Comparison of ENCODE assay signal across 12 cellular contexts in genomic region chr3:156859578-156859977, GRCh38. TPM values are rescaled to one million over a fixed set of nuclear protein-coding genes. Genes with fewer than 3 reads are reported as not detected.
A peak's percentile ranks its signal among the peaks of the same experiment; 100 is the strongest.
DNase-seq lines count a peak whose midpoint lies in the region; ATAC-seq and TF ChIP-seq lines count a peak whose summit lies in the region.
"Had no signal": no experiment of that assay in that cellular context is flagged by ENCODE, and none has a peak within 500 bp of the region (broad histone marks: within the 10 kb centered on the region; RNA-seq: fewer than 3 reads in every experiment).

No MANE protein-coding gene starts in this region.

- no peaks in the 10 kb centered on the region for H3K36me3 ChIP-seq in ascending aorta
- no peaks in the 10 kb centered on the region for H3K36me3 ChIP-seq in effector memory CD4-positive, alpha-beta T cell (ENCODE audit: control insufficient read depth, insufficient read depth, low read length)
- H3K36me3 ChIP-seq: BLaER1 treated with 17β-estradiol and CSF1 and Interleukin-3, amounts not matched to agents 10 nM and 100 nM had no signal

- ATAC-seq in GM18502 (IDR thresholded peaks at IDR 0.05; ENCODE audit: poor library complexity, unreplicated experiment) (peak; percentile 98), GM19463 (IDR thresholded peaks at IDR 0.05; ENCODE audit: unreplicated experiment) (peak; percentile 98), HG02885 (IDR thresholded peaks at IDR 0.05; ENCODE audit: poor library complexity, unreplicated experiment) (peak; percentile 99), HG03575 (IDR thresholded peaks at IDR 0.05; ENCODE audit: extremely low read depth, insufficient number of reproducible peaks, low FRiP score, unreplicated experiment) (peak; percentile 87), esophagus mucosa (no peak)

- H3K4me3 ChIP-seq in ascending aorta = no peak overlapping the region
- no peak overlapping the region for H3K4me3 ChIP-seq in effector memory CD4-positive, alpha-beta T cell (ENCODE audit: insufficient read depth, low read depth, low read length, poor library complexity, severe bottlenecking)
- H3K4me3 ChIP-seq: BLaER1 treated with 17β-estradiol and CSF1 and Interleukin-3, amounts not matched to agents 10 nM and 100 nM had no signal

- no peaks in the 10 kb centered on the region for H3K9me3 ChIP-seq in ascending aorta
- H3K9me3 ChIP-seq in effector memory CD4-positive, alpha-beta T cell (ENCODE audit: control insufficient read depth, low read length) = no peaks in the 10 kb centered on the region
- H3K9me3 ChIP-seq: BLaER1 treated with 17β-estradiol and CSF1 and Interleukin-3, amounts not matched to agents 10 nM and 100 nM had no signal

- DNase-seq in UCSD-AML1 (lab: John Stamatoyannopoulos, UW; ENCODE audit: unreplicated experiment) (no peak), ascending aorta (ENCODE audit: low spot score in 2 of 2) (no peak)
- DNase-seq in effector memory CD4-positive, alpha-beta T cell = no peak
- DNase-seq: activated T-cell treated with anti-CD3 and anti-CD28 coated beads, Interleukin-2, amount 50 U/mL, for 24 hours; islet precursor cell; NCI-H1105 treated with DMSO at 0.1 percent for 48 hours had no signal

- H3K27ac ChIP-seq in ascending aorta = no peak overlapping the region
- H3K27ac ChIP-seq in effector memory CD4-positive, alpha-beta T cell (ENCODE audit: insufficient read depth, low read length, poor library complexity, severe bottlenecking) = no peak overlapping the region
- H3K27ac ChIP-seq: BLaER1 treated with 17β-estradiol and CSF1 and Interleukin-3, amounts not matched to agents 10 nM and 100 nM had no signal

- no peaks in the 10 kb centered on the region for H3K27me3 ChIP-seq in ascending aorta
- H3K27me3 ChIP-seq in effector memory CD4-positive, alpha-beta T cell (replicated peaks; ENCODE audit: control insufficient read depth, insufficient read depth, low read length, poor library complexity, severe bottlenecking) = no peaks in the 10 kb centered on the region
- H3K27me3 ChIP-seq: BLaER1 treated with 17β-estradiol and CSF1 and Interleukin-3, amounts not matched to agents 10 nM and 100 nM had no signal

- TF ChIP-seq CTCF in ascending aorta (IDR thresholded peaks at IDR 0.05) = no peak

- no peaks in the 10 kb centered on the region for H3K4me1 ChIP-seq in ascending aorta
- no peaks in the 10 kb centered on the region for H3K4me1 ChIP-seq in effector memory CD4-positive, alpha-beta T cell (ENCODE audit: control insufficient read depth, insufficient read depth, low read length, poor library complexity, severe bottlenecking)

- intact Hi-C loops in ascending aorta (cut with DNase I) = no loop called here

RNA-seq across cellular contexts. Expression of gene LEKR1, which starts 33.4 kb away (rescaled TPM):
- total RNA-seq in ascending aorta = not detected
- total RNA-seq in esophagus mucosa = 1.2 TPM
